ENCODE assay signal across 1 cellular context in genomic region chr6:111918825-111919224, GRCh38.
TF ChIP-seq lines count a peak whose summit lies in the region.

No MANE protein-coding gene starts in this region.

TF ChIP-seq in HepG2, 621 proteins besides CTCF, POLR2A, EP300 and RAD21:
- no peak for TF ChIP-seq ZNF496 (CRISPR knock-in tag; IDR thresholded peaks at IDR 0.05; ENCODE audit: insufficient replicate concordance)
- no peak for TF ChIP-seq ZNF280D (CRISPR knock-in tag; IDR thresholded peaks at IDR 0.05)
- no peak for TF ChIP-seq ATF3 (CRISPR knock-in tag; IDR thresholded peaks at IDR 0.05)
- TF ChIP-seq FOXP4 (CRISPR knock-in tag; IDR thresholded peaks at IDR 0.05) = no peak
- TF ChIP-seq PLRG1 (conservative IDR thresholded peaks at IDR 0.05) = no peak
- no peak for TF ChIP-seq FOXM1 (CRISPR knock-in tag; IDR thresholded peaks at IDR 0.05)
- TF ChIP-seq ZNF670 (CRISPR knock-in tag; IDR thresholded peaks at IDR 0.05; ENCODE audit: borderline replicate concordance) = no peak
- TF ChIP-seq ZNF335 (CRISPR knock-in tag; IDR thresholded peaks at IDR 0.05) = no peak
TF ChIP-seq in HepG2: peak in this region for 0.
